Comparison of ENCODE assay signal across 1 cellular context in the genomic region with DNA sequence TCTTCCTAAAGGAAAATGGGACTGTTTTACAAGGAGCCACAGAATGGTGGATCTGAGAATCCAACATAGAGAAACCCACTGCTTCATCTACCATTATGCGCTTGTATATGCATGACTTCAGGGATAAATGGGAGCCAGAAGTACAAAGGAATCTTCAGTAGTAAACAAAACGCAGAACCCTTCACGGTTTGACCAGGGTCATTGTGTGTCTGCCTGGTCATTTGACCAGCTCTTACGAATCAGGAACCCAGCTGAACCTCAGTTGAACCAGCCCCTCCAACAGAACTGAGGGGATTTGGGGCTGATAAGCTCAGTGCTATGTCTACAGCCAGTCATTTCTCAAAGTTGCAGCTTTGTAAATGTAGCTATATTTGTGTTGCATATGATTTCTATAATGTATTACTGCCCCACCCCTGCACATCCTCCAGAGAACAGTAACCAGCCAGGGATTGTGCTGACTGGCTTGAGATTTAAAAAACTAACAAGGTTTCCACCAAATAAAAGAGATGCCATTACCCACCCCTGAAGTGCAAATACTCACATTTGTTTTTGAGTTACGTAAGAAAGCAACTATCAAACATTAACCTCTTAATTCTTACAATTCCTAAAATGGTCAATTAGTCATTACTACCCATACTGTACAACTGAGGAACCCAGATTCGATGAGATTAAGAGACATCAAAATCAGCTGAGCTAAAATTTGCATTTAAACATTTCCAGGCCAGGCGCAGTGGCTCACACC.
TF ChIP-seq lines count a peak whose summit lies in the region.

No MANE protein-coding gene starts in this region.

TF ChIP-seq in WTC11, 78 proteins besides CTCF, POLR2A, EP300 and RAD21 (continued from another document):
- TF ChIP-seq, protein P1, sequence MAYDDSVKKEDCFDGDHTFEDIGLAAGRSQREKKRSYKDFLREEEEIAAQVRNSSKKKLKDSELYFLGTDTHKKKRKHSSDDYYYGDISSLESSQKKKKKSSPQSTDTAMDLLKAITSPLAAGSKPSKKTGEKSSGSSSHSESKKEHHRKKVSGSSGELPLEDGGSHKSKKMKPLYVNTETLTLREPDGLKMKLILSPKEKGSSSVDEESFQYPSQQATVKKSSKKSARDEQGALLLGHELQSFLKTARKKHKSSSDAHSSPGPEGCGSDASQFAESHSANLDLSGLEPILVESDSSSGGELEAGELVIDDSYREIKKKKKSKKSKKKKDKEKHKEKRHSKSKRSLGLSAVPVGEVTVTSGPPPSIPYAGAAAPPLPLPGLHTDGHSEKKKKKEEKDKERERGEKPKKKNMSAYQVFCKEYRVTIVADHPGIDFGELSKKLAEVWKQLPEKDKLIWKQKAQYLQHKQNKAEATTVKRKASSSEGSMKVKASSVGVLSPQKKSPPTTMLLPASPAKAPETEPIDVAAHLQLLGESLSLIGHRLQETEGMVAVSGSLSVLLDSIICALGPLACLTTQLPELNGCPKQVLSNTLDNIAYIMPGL (CRISPR knock-in tag; IDR thresholded peaks at IDR 0.05), result no peak
- TF ChIP-seq, protein P2, sequence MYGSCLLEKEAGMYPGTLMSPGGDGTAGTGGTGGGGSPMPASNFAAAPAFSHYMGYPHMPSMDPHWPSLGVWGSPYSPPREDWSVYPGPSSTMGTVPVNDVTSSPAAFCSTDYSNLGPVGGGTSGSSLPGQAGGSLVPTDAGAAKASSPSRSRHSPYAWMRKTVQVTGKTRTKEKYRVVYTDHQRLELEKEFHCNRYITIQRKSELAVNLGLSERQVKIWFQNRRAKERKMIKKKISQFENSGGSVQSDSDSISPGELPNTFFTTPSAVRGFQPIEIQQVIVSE (CRISPR knock-in tag; IDR thresholded peaks at IDR 0.05; ENCODE audit: borderline replicate concordance), result no peak
- TF ChIP-seq NFYB (CRISPR knock-in tag; conservative IDR thresholded peaks at IDR 0.05; ENCODE audit: low read depth), result no peak
- no peak for TF ChIP-seq TCF7 (CRISPR knock-in tag; IDR thresholded peaks at IDR 0.05; ENCODE audit: low read depth)
- no peak for TF ChIP-seq ZNF416 (CRISPR knock-in tag; IDR thresholded peaks at IDR 0.05)
- TF ChIP-seq, protein P3, sequence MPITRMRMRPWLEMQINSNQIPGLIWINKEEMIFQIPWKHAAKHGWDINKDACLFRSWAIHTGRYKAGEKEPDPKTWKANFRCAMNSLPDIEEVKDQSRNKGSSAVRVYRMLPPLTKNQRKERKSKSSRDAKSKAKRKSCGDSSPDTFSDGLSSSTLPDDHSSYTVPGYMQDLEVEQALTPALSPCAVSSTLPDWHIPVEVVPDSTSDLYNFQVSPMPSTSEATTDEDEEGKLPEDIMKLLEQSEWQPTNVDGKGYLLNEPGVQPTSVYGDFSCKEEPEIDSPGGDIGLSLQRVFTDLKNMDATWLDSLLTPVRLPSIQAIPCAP (CRISPR knock-in tag; IDR thresholded peaks at IDR 0.05), result no peak
- no peak for TF ChIP-seq NFATC4 (CRISPR knock-in tag; IDR thresholded peaks at IDR 0.05)
- TF ChIP-seq ZNF423 (CRISPR knock-in tag; IDR thresholded peaks at IDR 0.05), result no peak
- TF ChIP-seq ATF1 (CRISPR knock-in tag; IDR thresholded peaks at IDR 0.05), result no peak
- no peak for TF ChIP-seq PRRX2 (CRISPR knock-in tag; IDR thresholded peaks at IDR 0.05)
- TF ChIP-seq, protein P4, sequence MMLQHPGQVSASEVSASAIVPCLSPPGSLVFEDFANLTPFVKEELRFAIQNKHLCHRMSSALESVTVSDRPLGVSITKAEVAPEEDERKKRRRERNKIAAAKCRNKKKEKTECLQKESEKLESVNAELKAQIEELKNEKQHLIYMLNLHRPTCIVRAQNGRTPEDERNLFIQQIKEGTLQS (CRISPR knock-in tag; conservative IDR thresholded peaks at IDR 0.05), result no peak
- TF ChIP-seq ZNF232 (CRISPR knock-in tag; IDR thresholded peaks at IDR 0.05), result no peak
- TF ChIP-seq, protein P5, sequence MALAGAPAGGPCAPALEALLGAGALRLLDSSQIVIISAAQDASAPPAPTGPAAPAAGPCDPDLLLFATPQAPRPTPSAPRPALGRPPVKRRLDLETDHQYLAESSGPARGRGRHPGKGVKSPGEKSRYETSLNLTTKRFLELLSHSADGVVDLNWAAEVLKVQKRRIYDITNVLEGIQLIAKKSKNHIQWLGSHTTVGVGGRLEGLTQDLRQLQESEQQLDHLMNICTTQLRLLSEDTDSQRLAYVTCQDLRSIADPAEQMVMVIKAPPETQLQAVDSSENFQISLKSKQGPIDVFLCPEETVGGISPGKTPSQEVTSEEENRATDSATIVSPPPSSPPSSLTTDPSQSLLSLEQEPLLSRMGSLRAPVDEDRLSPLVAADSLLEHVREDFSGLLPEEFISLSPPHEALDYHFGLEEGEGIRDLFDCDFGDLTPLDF (CRISPR knock-in tag; IDR thresholded peaks at IDR 0.05), result no peak
- TF ChIP-seq TEAD4 (CRISPR knock-in tag; IDR thresholded peaks at IDR 0.05), result no peak
- no peak for TF ChIP-seq ZNF121 (CRISPR knock-in tag; IDR thresholded peaks at IDR 0.05)
